ENCODE assay signal across 9 cellular contexts in genomic region chr1:179709841-179710329, GRCh38. TPM values are rescaled to one million over a fixed set of nuclear protein-coding genes. Genes with fewer than 3 reads are reported as not detected.
DNase-seq lines count a peak whose midpoint lies in the region; ATAC-seq and TF ChIP-seq lines count a peak whose summit lies in the region.
"Had no signal": no experiment of that assay in that cellular context is flagged by ENCODE, and none has a peak within 500 bp of the region (broad histone marks: within the 10 kb centered on the region; RNA-seq: fewer than 3 reads in every experiment).

No MANE protein-coding gene starts in this region.

- no peaks in the 10 kb centered on the region for H3K4me1 ChIP-seq in vagina

- H3K4me1 Mint-ChIP-seq in activated CD4-positive, alpha-beta T cell treated with anti-CD3 and anti-CD28 coated beads for 36 hours, result peaks cover 17% of the 10 kb centered on the region
- peaks cover 23% of the 10 kb centered on the region for H3K4me1 Mint-ChIP-seq in activated naive CD4-positive, alpha-beta T cell treated with anti-CD3 and anti-CD28 coated beads for 36 hours (ENCODE audit: low read depth)
- H3K4me1 Mint-ChIP-seq in naive B cell, result peaks cover 0 to 5% (median 0%) of the 10 kb centered on the region in 3 donors

- DNase-seq in activated CD4-positive, alpha-beta T cell treated with anti-CD3 and anti-CD28 coated beads for 36 hours, result peak; percentile 30
- no peak for DNase-seq in activated CD4-positive, alpha-beta T cell treated with anti-CD3 and anti-CD28 coated beads for 1 hour
- peak; percentile 60 for DNase-seq in activated naive CD4-positive, alpha-beta T cell treated with anti-CD3 and anti-CD28 coated beads for 36 hours
- DNase-seq in naive B cell (peak; percentile 3), left colon (no peak), AML-193 (lab: John Stamatoyannopoulos, UW) (no peak), vagina (ENCODE audit: extremely low spot score in 2 of 2) (no peak)

- TF ChIP-seq POLR2A in vagina (IDR thresholded peaks at IDR 0.05), result no peak

- intact Hi-C loops in activated CD4-positive, alpha-beta T cell treated with anti-CD3 and anti-CD28 coated beads for 36 hours (cut with DNase I, micrococcal nuclease), result loop anchor here (5.0 to 10.0 kb wide), 2 partner anchors 467 to 775 kb away; no protein-coding TSS in a partner anchor
- intact Hi-C loops in activated naive CD4-positive, alpha-beta T cell treated with anti-CD3 and anti-CD28 coated beads for 36 hours (cut with micrococcal nuclease), result loop anchor here (1.0 to 10.0 kb wide), 10 partner anchors 33 to 705 kb away; partner anchors contain the start of genes CEP350, FAM163A, TOR1AIP1 and TOR3A
- intact Hi-C loops in left colon (cut with DNase I, micrococcal nuclease) (loop anchor here in 1 of 2 donors (10.0 kb wide), 1 partner anchor 105 kb away; no protein-coding TSS in a partner anchor), vagina (cut with DNase I) (no loop called here)

- peaks cover 3% of the 10 kb centered on the region for H3K27me3 Mint-ChIP-seq in activated CD4-positive, alpha-beta T cell treated with anti-CD3 and anti-CD28 coated beads for 36 hours
- H3K27me3 Mint-ChIP-seq in activated naive CD4-positive, alpha-beta T cell treated with anti-CD3 and anti-CD28 coated beads for 36 hours (ENCODE audit: low read depth), result no peaks in the 10 kb centered on the region
- peaks cover 6 to 20% (median 16%) of the 10 kb centered on the region in 3 donors for H3K27me3 Mint-ChIP-seq in naive B cell

- H3K36me3 Mint-ChIP-seq in activated CD4-positive, alpha-beta T cell treated with anti-CD3 and anti-CD28 coated beads for 36 hours (ENCODE audit: low read depth), result no peaks in the 10 kb centered on the region
- peaks cover 4% of the 10 kb centered on the region for H3K36me3 Mint-ChIP-seq in activated naive CD4-positive, alpha-beta T cell treated with anti-CD3 and anti-CD28 coated beads for 36 hours (ENCODE audit: low read depth)
- H3K36me3 Mint-ChIP-seq in naive B cell, result peaks cover 0 to 8% of the 10 kb centered on the region in 2 donors

- no peak for TF ChIP-seq CTCF in vagina (IDR thresholded peaks at IDR 0.05)

- H3K9me3 ChIP-seq in vagina, result peaks cover 5% of the 10 kb centered on the region

- no peak overlapping the region for H3K27ac Mint-ChIP-seq in activated CD4-positive, alpha-beta T cell treated with anti-CD3 and anti-CD28 coated beads for 36 hours
- peak overlapping the region; percentile 16 for H3K27ac Mint-ChIP-seq in activated naive CD4-positive, alpha-beta T cell treated with anti-CD3 and anti-CD28 coated beads for 36 hours
- peak overlapping the region in 1 of 6 donors; percentile 27 for H3K27ac Mint-ChIP-seq in naive B cell

- H3K4me3 ChIP-seq in vagina, result no peak overlapping the region

- ATAC-seq in activated CD4-positive, alpha-beta T cell treated with anti-CD3 and anti-CD28 coated beads for 36 hours, result peak; percentile 82
- peak; percentile 62 for ATAC-seq in HG02938 (IDR thresholded peaks at IDR 0.05; ENCODE audit: unreplicated experiment)
- ATAC-seq in naive B cell (ENCODE audit: low read depth in 2 of 2), result peak; percentile 62 to 64
- ATAC-seq in left colon, result no peak

- peaks cover 16% of the 10 kb centered on the region for H3K9me3 Mint-ChIP-seq in activated CD4-positive, alpha-beta T cell treated with anti-CD3 and anti-CD28 coated beads for 36 hours (ENCODE audit: low read depth)
- peaks cover 17% of the 10 kb centered on the region for H3K9me3 Mint-ChIP-seq in activated naive CD4-positive, alpha-beta T cell treated with anti-CD3 and anti-CD28 coated beads for 36 hours
- peaks cover 8 to 28% (median 20%) of the 10 kb centered on the region in 7 donors for H3K9me3 Mint-ChIP-seq in naive B cell

- H3K36me3 ChIP-seq in vagina, result no peaks in the 10 kb centered on the region

- no peaks in the 10 kb centered on the region for H3K27me3 ChIP-seq in vagina

- no peak overlapping the region for H3K4me3 Mint-ChIP-seq in activated CD4-positive, alpha-beta T cell treated with anti-CD3 and anti-CD28 coated beads for 36 hours
- no peak overlapping the region for H3K4me3 Mint-ChIP-seq in activated naive CD4-positive, alpha-beta T cell treated with anti-CD3 and anti-CD28 coated beads for 36 hours
- H3K4me3 Mint-ChIP-seq in naive B cell, result no peak overlapping the region

- CTCF ChIA-PET in activated CD4-positive, alpha-beta T cell treated with anti-CD3 and anti-CD28 coated beads for 36 hours (lab: Charles Lee), result interaction anchor here (0.6 to 12.4 kb wide), 11 partner anchors 8 to 469 kb away, joined by 3 to 619 read pairs (median 4); no protein-coding TSS in a partner anchor
- CTCF ChIA-PET in activated naive CD4-positive, alpha-beta T cell treated with anti-CD3 and anti-CD28 coated beads for 36 hours (lab: Charles Lee), result interaction anchor here (0.6 to 18.9 kb wide), 8 partner anchors 10 to 373 kb away, joined by 3 to 771 read pairs (median 4); partner anchors contain the start of gene FAM163A

- POLR2A ChIA-PET in activated CD4-positive, alpha-beta T cell treated with anti-CD3 and anti-CD28 coated beads for 36 hours (lab: Charles Lee), result no interaction called here

- no peak overlapping the region for H3K27ac ChIP-seq in vagina
- H3K27ac ChIP-seq: C4-2B had no signal

RNA-seq across cellular contexts. Expression of gene FAM163A, which starts 33.2 kb away (rescaled TPM):
- total RNA-seq in activated CD4-positive, alpha-beta T cell treated with anti-CD3 and anti-CD28 coated beads for 36 hours, result not detected
- under 1 TPM in 1 of 2 experiments, not detected in 1; 0.10 TPM for total RNA-seq in activated naive CD4-positive, alpha-beta T cell treated with anti-CD3 and anti-CD28 coated beads for 36 hours
- not detected for polyA plus RNA-seq in naive B cell (ENCODE audit: low read depth in 6 of 6)
- total RNA-seq in left colon, result under 1 TPM; 0.15 to 0.61 TPM
- 2.5 TPM for total RNA-seq in vagina

Comparison
In these comparisons a context has a peak if more than half of its experiments do, and no peak if none do; other contexts are left out.
1. DNase-seq: peak in activated CD4-positive, alpha-beta T cell treated with anti-CD3 and anti-CD28 coated beads for 36 hours (single experiment), activated naive CD4-positive, alpha-beta T cell treated with anti-CD3 and anti-CD28 coated beads for 36 hours (single experiment) and naive B cell (single experiment); none in activated CD4-positive, alpha-beta T cell treated with anti-CD3 and anti-CD28 coated beads for 1 hour (single experiment), left colon (0 of 2), AML-193 (0 of 2) and vagina (0 of 2).